21 cellular contexts compared by ENCODE assay signal in the genomic region with DNA sequence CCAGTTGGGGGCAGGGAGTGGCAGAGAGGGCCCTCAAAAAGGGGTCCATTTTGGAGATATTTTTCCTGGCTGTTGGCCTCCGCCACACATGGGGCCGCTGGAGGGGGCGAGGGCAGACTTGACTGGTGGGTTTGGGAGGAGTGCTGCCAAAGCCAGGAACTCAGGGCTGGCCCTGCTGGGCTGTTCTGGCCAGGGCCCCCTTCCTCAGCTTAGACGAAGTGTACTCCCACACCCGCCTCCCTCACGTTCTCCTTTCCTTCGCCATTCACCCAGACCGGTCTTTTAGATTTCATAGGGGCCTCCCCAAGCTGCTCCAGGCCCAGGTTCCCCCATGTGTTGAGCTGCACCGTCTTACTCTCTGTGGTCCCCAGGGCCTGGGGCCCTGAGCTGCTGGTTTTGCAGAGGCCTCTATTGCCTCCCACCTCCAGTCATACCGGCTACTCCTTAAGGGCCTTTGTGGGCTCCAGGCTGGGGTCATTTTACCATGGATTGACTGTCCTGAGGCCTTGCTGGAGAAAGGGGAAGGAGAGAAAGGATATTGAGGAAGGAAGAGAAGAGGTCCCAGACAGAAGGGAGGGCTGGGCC. TPM values are rescaled to one million over a fixed set of nuclear protein-coding genes. Genes with fewer than 3 reads are reported as not detected.
DNase-seq lines count a peak whose midpoint lies in the region; ATAC-seq and TF ChIP-seq lines count a peak whose summit lies in the region.
"Had no signal": no experiment of that assay in that cellular context is flagged by ENCODE, and none has a peak within 500 bp of the region (broad histone marks: within the 10 kb centered on the region; RNA-seq: fewer than 3 reads in every experiment).

No MANE protein-coding gene starts in this region.

- no peak overlapping the region for H3K4me2 ChIP-seq in mesenchymal stem cell (ENCODE audit: low read length, poor library complexity, severe bottlenecking)

- no peaks in the 10 kb centered on the region for H3K9me3 ChIP-seq in breast epithelium
- no peaks in the 10 kb centered on the region for H3K9me3 ChIP-seq in mesenchymal stem cell (ENCODE audit: control insufficient read depth, low read length)
- H3K9me3 ChIP-seq: mucosa of descending colon had no signal

- H2AK5ac ChIP-seq in mesenchymal stem cell (ENCODE audit: low read length, severe bottlenecking), result peak overlapping the region; percentile 27

- no peaks in the 10 kb centered on the region for H3K9me3 Mint-ChIP-seq in activated naive CD8-positive, alpha-beta T cell treated with anti-CD3 and anti-CD28 coated beads, Interleukin-2, amount 10 ng/mL, durations not matched to agents 7 days and 5 days
- no peaks in the 10 kb centered on the region for H3K9me3 Mint-ChIP-seq in activated naive CD8-positive, alpha-beta T cell treated with anti-CD3 and anti-CD28 coated beads, Interleukin-2, amount 50 U/mL, for 24 hours
- H3K9me3 Mint-ChIP-seq: activated naive CD4-positive, alpha-beta T cell treated with anti-CD3 and anti-CD28 coated beads, Interleukin-2, amount 50 U/mL, for 24 hours; effector memory CD8-positive, alpha-beta T cell; stimulated activated naive CD8-positive, alpha-beta T cell treated with anti-CD3 and anti-CD28 coated beads, Interleukin-15, Interleukin-2, amounts not matched to agents 100 ng/mL and 50 ng/mL, for 24 hours had no signal

- no peak for ATAC-seq in activated naive CD8-positive, alpha-beta T cell treated with anti-CD3 and anti-CD28 coated beads, Interleukin-2, amount 10 ng/mL, durations not matched to agents 7 days and 5 days (ENCODE audit: low read depth)
- ATAC-seq in activated naive CD8-positive, alpha-beta T cell treated with anti-CD3 and anti-CD28 coated beads, Interleukin-2, amount 50 U/mL, for 24 hours, result no peak
- no peak for ATAC-seq in HG03045 (IDR thresholded peaks at IDR 0.05; ENCODE audit: unreplicated experiment)
- no peak for ATAC-seq in GM18909 (IDR thresholded peaks at IDR 0.05; ENCODE audit: poor library complexity, unreplicated experiment)
- ATAC-seq in GM21528 (IDR thresholded peaks at IDR 0.05; ENCODE audit: low FRiP score, unreplicated experiment), result no peak
- ATAC-seq in GM18505 (IDR thresholded peaks at IDR 0.05; ENCODE audit: unreplicated experiment), result no peak
- ATAC-seq: effector memory CD8-positive, alpha-beta T cell; mucosa of descending colon had no signal

- H3K36me3 ChIP-seq in breast epithelium (no peaks in the 10 kb centered on the region), mesenchymal stem cell (ENCODE audit: control insufficient read depth in 1 of 2, insufficient read depth in 2 of 2, low read depth in 1 of 2, low read length in 2 of 2) (peaks cover 0 to 21% of the 10 kb centered on the region in 2 experiments)

- H3K27me3 ChIP-seq in breast epithelium, result peaks cover 0 to 5% of the 10 kb centered on the region in 2 donors
- peaks cover 8 to 24% of the 10 kb centered on the region in 2 experiments for H3K27me3 ChIP-seq in mesenchymal stem cell (ENCODE audit: control insufficient read depth in 1 of 2, insufficient read depth in 1 of 2, low read length in 2 of 2)

- H3K27me3 Mint-ChIP-seq in activated naive CD8-positive, alpha-beta T cell treated with anti-CD3 and anti-CD28 coated beads, Interleukin-2, amount 10 ng/mL, durations not matched to agents 7 days and 5 days, result peaks cover 62% of the 10 kb centered on the region
- H3K27me3 Mint-ChIP-seq in activated naive CD8-positive, alpha-beta T cell treated with anti-CD3 and anti-CD28 coated beads, Interleukin-2, amount 50 U/mL, for 24 hours, result peaks cover 52% of the 10 kb centered on the region

- H3K18ac ChIP-seq in mesenchymal stem cell (ENCODE audit: low read depth in 1 of 2, low read length in 2 of 2), result no peak overlapping the region

- peak; percentile 31 for DNase-seq in activated naive CD8-positive, alpha-beta T cell treated with anti-CD3 and anti-CD28 coated beads, Interleukin-2, amount 10 ng/mL, durations not matched to agents 7 days and 5 days
- no peak for DNase-seq in activated naive CD8-positive, alpha-beta T cell treated with anti-CD3 and anti-CD28 coated beads, Interleukin-2, amount 50 U/mL, for 24 hours
- DNase-seq in breast epithelium (ENCODE audit: low spot score in 2 of 2) (peak in 1 of 2 donors; percentile 49), mesenchymal stem cell (no peak)
- DNase-seq: activated CD4-positive, CD25-positive, alpha-beta regulatory T cell treated with anti-CD3 and anti-CD28 coated beads, Interleukin-2, amount 50 U/mL, for 72 hours; central memory CD4-positive, alpha-beta T cell; effector memory CD8-positive, alpha-beta T cell; foreskin melanocyte; GDM1; mucosa of descending colon; NCI-H748 treated with DMSO at 0.1 percent for 48 hours; occipital lobe had no signal

- intact Hi-C loops in breast epithelium (cut with DNase I; ENCODE audit: low total_unique reads), result no loop called here

- H2AFZ ChIP-seq in mesenchymal stem cell (ENCODE audit: low read depth, low read length), result no peak overlapping the region

- H3K14ac ChIP-seq in mesenchymal stem cell (ENCODE audit: low read length in 2 of 2), result no peak overlapping the region

- no peak overlapping the region for H2BK5ac ChIP-seq in mesenchymal stem cell (ENCODE audit: low read depth, low read length, poor library complexity, severe bottlenecking)

- no peak overlapping the region for H3K4ac ChIP-seq in mesenchymal stem cell (ENCODE audit: low read depth in 1 of 2, low read length in 2 of 2)

- 74% methylated on average over 9 of the region's 10 CpGs for WGBS in mesenchymal stem cell

- H3K27ac ChIP-seq in breast epithelium, result peak overlapping the region; percentile 98
- no peak overlapping the region for H3K27ac ChIP-seq in mesenchymal stem cell (ENCODE audit: low read length, poor library complexity, severe bottlenecking)

- peaks cover 5% of the 10 kb centered on the region for H3K4me1 Mint-ChIP-seq in activated naive CD8-positive, alpha-beta T cell treated with anti-CD3 and anti-CD28 coated beads, Interleukin-2, amount 10 ng/mL, durations not matched to agents 7 days and 5 days
- peaks cover 2% of the 10 kb centered on the region for H3K4me1 Mint-ChIP-seq in activated naive CD8-positive, alpha-beta T cell treated with anti-CD3 and anti-CD28 coated beads, Interleukin-2, amount 50 U/mL, for 24 hours
- H3K4me1 Mint-ChIP-seq: activated naive CD4-positive, alpha-beta T cell treated with anti-CD3 and anti-CD28 coated beads, Interleukin-2, amount 50 U/mL, for 24 hours had no signal

- H3K9ac ChIP-seq in mesenchymal stem cell (ENCODE audit: low read length), result no peak overlapping the region

- TF ChIP-seq CTCF in breast epithelium (IDR thresholded peaks at IDR 0.05), result no peak

- H4K8ac ChIP-seq in mesenchymal stem cell (ENCODE audit: low read length), result no peak overlapping the region

- no peak overlapping the region for H2BK120ac ChIP-seq in mesenchymal stem cell (ENCODE audit: low read depth, low read length)

- peaks cover 9 to 22% of the 10 kb centered on the region in 2 donors for H3K4me1 ChIP-seq in breast epithelium
- peaks cover 58% of the 10 kb centered on the region for H3K4me1 ChIP-seq in mesenchymal stem cell (ENCODE audit: control insufficient read depth, insufficient read depth, low read depth, low read length)

- POLR2A ChIA-PET in activated naive CD8-positive, alpha-beta T cell treated with anti-CD3 and anti-CD28 coated beads, Interleukin-2, amount 10 ng/mL, durations not matched to agents 7 days and 5 days (lab: Charles Lee), result interaction anchor here (1.4 kb wide), 1 partner anchor 10 kb away, joined by 3 read pairs; no protein-coding TSS in a partner anchor

- no peak overlapping the region for H2BK15ac ChIP-seq in mesenchymal stem cell (ENCODE audit: low read depth, poor library complexity, severe bottlenecking)

- H3K23ac ChIP-seq in mesenchymal stem cell (ENCODE audit: low read length in 2 of 2), result no peak overlapping the region

- no peak overlapping the region for H2BK12ac ChIP-seq in mesenchymal stem cell (ENCODE audit: low read length in 2 of 2)

- peak overlapping the region in 2 of 3 donors; percentile 71 to 78 for H3K4me3 ChIP-seq in breast epithelium
- no peak overlapping the region for H3K4me3 ChIP-seq in mesenchymal stem cell (ENCODE audit: insufficient read depth in 1 of 2, low read depth in 1 of 2, low read length in 2 of 2)
- H3K4me3 ChIP-seq: mucosa of descending colon had no signal

- H3K79me1 ChIP-seq in mesenchymal stem cell (replicated peaks; ENCODE audit: low read length, poor library complexity, severe bottlenecking), result no peaks in the 10 kb centered on the region

- no peak overlapping the region for H3K4me3 Mint-ChIP-seq in activated naive CD8-positive, alpha-beta T cell treated with anti-CD3 and anti-CD28 coated beads, Interleukin-2, amount 10 ng/mL, durations not matched to agents 7 days and 5 days
- H3K4me3 Mint-ChIP-seq in activated naive CD8-positive, alpha-beta T cell treated with anti-CD3 and anti-CD28 coated beads, Interleukin-2, amount 50 U/mL, for 24 hours, result no peak overlapping the region
- H3K4me3 Mint-ChIP-seq: activated naive CD4-positive, alpha-beta T cell treated with anti-CD3 and anti-CD28 coated beads, Interleukin-2, amount 50 U/mL, for 24 hours; effector memory CD8-positive, alpha-beta T cell; stimulated activated naive CD8-positive, alpha-beta T cell treated with anti-CD3 and anti-CD28 coated beads, Interleukin-15, Interleukin-2, amounts not matched to agents 100 ng/mL and 50 ng/mL, for 24 hours had no signal

- no peak for TF ChIP-seq POLR2A in breast epithelium (IDR thresholded peaks at IDR 0.05)
- no peak for TF ChIP-seq POLR2A in GM18505 (IDR thresholded peaks at IDR 0.05; ENCODE audit: borderline replicate concordance, extremely low read depth, insufficient read depth, insufficient read length)

- no peak overlapping the region for H4K91ac ChIP-seq in mesenchymal stem cell (ENCODE audit: low read length)

- H3K27ac Mint-ChIP-seq in activated naive CD8-positive, alpha-beta T cell treated with anti-CD3 and anti-CD28 coated beads, Interleukin-2, amount 10 ng/mL, durations not matched to agents 7 days and 5 days, result no peak overlapping the region
- no peak overlapping the region for H3K27ac Mint-ChIP-seq in activated naive CD8-positive, alpha-beta T cell treated with anti-CD3 and anti-CD28 coated beads, Interleukin-2, amount 50 U/mL, for 24 hours
- H3K27ac Mint-ChIP-seq: activated naive CD4-positive, alpha-beta T cell treated with anti-CD3 and anti-CD28 coated beads, Interleukin-2, amount 50 U/mL, for 24 hours; effector memory CD8-positive, alpha-beta T cell; stimulated activated naive CD8-positive, alpha-beta T cell treated with anti-CD3 and anti-CD28 coated beads, Interleukin-15, Interleukin-2, amounts not matched to agents 100 ng/mL and 50 ng/mL, for 24 hours had no signal

- H3K36me3 Mint-ChIP-seq in activated naive CD8-positive, alpha-beta T cell treated with anti-CD3 and anti-CD28 coated beads, Interleukin-2, amount 10 ng/mL, durations not matched to agents 7 days and 5 days, result no peaks in the 10 kb centered on the region
- no peaks in the 10 kb centered on the region for H3K36me3 Mint-ChIP-seq in activated naive CD8-positive, alpha-beta T cell treated with anti-CD3 and anti-CD28 coated beads, Interleukin-2, amount 50 U/mL, for 24 hours (ENCODE audit: low read depth)
- H3K36me3 Mint-ChIP-seq: activated naive CD4-positive, alpha-beta T cell treated with anti-CD3 and anti-CD28 coated beads, Interleukin-2, amount 50 U/mL, for 24 hours had no signal

RNA-seq across cellular contexts. Expression of a gene that starts 1.3 kb away (rescaled TPM):
- 1 to 10 TPM; 8.5 to 8.9 TPM for total RNA-seq in activated naive CD8-positive, alpha-beta T cell treated with anti-CD3 and anti-CD28 coated beads, Interleukin-2, amount 10 ng/mL, durations not matched to agents 7 days and 5 days
- 1,000 to 10,000 TPM in 1 of 3 donors, 100 to 1,000 TPM in 1, 1 to 10 TPM in 1; 4.2 to 1,051 (median 358) TPM for total RNA-seq in breast epithelium
- polyA plus RNA-seq in mesenchymal stem cell (2013, experiment 1 of 2), result 5.1 TPM
- 5.7 TPM for polyA plus RNA-seq in mesenchymal stem cell (2013, experiment 2 of 2)
- total RNA-seq: occipital lobe had no signal

RNA-seq across cellular contexts. Expression of a gene that starts 40.1 kb away (rescaled TPM):
- total RNA-seq in activated naive CD8-positive, alpha-beta T cell treated with anti-CD3 and anti-CD28 coated beads, Interleukin-2, amount 10 ng/mL, durations not matched to agents 7 days and 5 days, result under 1 TPM in 1 of 2 experiments, not detected in 1; 0.14 TPM
- 1 to 10 TPM in 1 of 3 donors, under 1 TPM in 1, not detected in 1; 0.66 to 2.2 TPM for total RNA-seq in breast epithelium
- 0.01 TPM for polyA plus RNA-seq in mesenchymal stem cell (2013, experiment 1 of 2)
- not detected for polyA plus RNA-seq in mesenchymal stem cell (2013, experiment 2 of 2)
- total RNA-seq: A673 had no signal

RNA-seq across cellular contexts. Expression of a gene that starts 42.5 kb away (rescaled TPM):
- total RNA-seq in activated naive CD8-positive, alpha-beta T cell treated with anti-CD3 and anti-CD28 coated beads, Interleukin-2, amount 10 ng/mL, durations not matched to agents 7 days and 5 days, result not detected
- total RNA-seq in breast epithelium, result 1 to 10 TPM in 2 of 3 donors, not detected in 1; 2.9 to 9.8 TPM
- 0.72 TPM for polyA plus RNA-seq in mesenchymal stem cell (2013, experiment 1 of 2)
- polyA plus RNA-seq in mesenchymal stem cell (2013, experiment 2 of 2), result 0.84 TPM
- total RNA-seq: occipital lobe; T-helper 1 cell treated with Interleukin-12 subunit alpha and Interleukin-12 subunit beta and Interleukin-4 antibody, amounts not matched to agents 30 ng/mL and 1 ng/mL, for 36 hours had no signal

RNA-seq across cellular contexts. Expression of a gene that starts 57.0 kb away (rescaled TPM):
- not detected for total RNA-seq in activated naive CD8-positive, alpha-beta T cell treated with anti-CD3 and anti-CD28 coated beads, Interleukin-2, amount 10 ng/mL, durations not matched to agents 7 days and 5 days
- 10 to 100 TPM in 1 of 3 donors, 1 to 10 TPM in 1, not detected in 1; 3.6 to 29.9 TPM for total RNA-seq in breast epithelium
- not detected for polyA plus RNA-seq in mesenchymal stem cell (2013, experiment 1 of 2)
- polyA plus RNA-seq in mesenchymal stem cell (2013, experiment 2 of 2), result not detected
- total RNA-seq: HT-29; mucosa of descending colon; occipital lobe; T-helper 1 cell treated with Interleukin-12 subunit alpha and Interleukin-12 subunit beta and Interleukin-4 antibody, amounts not matched to agents 30 ng/mL and 1 ng/mL, for 36 hours had no signal

Comparison
In these comparisons a context has a peak if more than half of its experiments do, and no peak if none do; other contexts are left out.
1. H3K4me3 ChIP-seq: peak in breast epithelium (2 of 3); none in mesenchymal stem cell (0 of 2).